8 cellular contexts compared by ENCODE assay signal in the genomic region with DNA sequence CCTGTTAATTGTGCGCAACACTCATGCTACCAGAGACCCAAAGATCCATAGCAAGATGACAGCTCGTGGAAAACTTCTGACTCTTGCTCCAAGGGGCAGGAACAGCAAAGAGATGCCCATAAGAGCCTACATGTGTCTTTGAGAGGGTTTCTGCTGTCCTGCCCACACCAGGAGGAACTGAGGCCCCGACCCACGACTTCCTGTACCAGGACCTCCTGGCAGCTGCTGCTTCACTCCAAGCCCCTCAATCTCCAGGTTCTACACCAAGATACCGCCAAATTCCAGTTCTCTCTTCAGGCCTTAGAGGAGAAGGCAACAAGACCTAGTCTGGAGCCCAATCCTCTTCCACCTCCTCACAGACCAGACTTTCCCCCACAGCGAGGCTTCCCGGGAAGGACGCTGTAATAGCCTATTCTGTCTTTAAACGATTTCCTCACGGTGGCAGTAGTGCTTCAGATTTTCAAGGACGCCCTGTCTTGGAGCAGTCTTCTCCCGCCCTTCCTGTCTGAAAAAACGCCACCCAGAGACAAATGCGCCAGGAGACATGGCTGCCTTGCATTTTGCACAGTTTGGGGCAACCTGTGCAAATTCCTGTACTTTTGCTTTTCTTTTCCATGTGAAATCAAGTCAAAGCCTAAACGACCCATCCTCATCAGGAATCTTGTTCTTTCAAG.
DNase-seq lines count a peak whose midpoint lies in the region; TF ChIP-seq lines count a peak whose summit lies in the region.

No MANE protein-coding gene starts in this region.

- DNase-seq in DMS114 treated with DMSO at 0.1 percent for 48 hours (lab: John Stamatoyannopoulos, UW; ENCODE audit: unreplicated experiment) (peak; percentile 76), GM23248 (peak; percentile 20), NOMO-1 treated with dmso at 0.1 percent for 144 hours (lab: John Stamatoyannopoulos, UW; ENCODE audit: unreplicated experiment) (peak; percentile 74), retinal pigment epithelial cell (ENCODE audit: low read depth) (no peak), HuH-7 (ENCODE audit: low spot score) (no peak)
- peak; percentile 92 for DNase-seq in effector CD4-positive, alpha-beta T cell
- no peak for DNase-seq in activated naive CD4-positive, alpha-beta T cell treated with Interleukin-2 at 50 U/mL for 16 hours
- DNase-seq in NK-92 treated with Interleukin-12 subunit alpha and Interleukin-12 subunit beta, amount 100 ng/mL, for 24 hours (lab: John Stamatoyannopoulos, UW), result no peak

- peak; percentile 35 for TF ChIP-seq CTCF in retinal pigment epithelial cell (conservative IDR thresholded peaks at IDR 0.05; ENCODE audit: low read depth, low read length)

- no peaks in the 10 kb centered on the region for H3K9me3 ChIP-seq in GM23248 (ENCODE audit: low read depth)

- no peak overlapping the region for H3K9ac ChIP-seq in GM23248

- H4K20me1 ChIP-seq in GM23248 (ENCODE audit: insufficient read depth), result no peaks in the 10 kb centered on the region

- H3K79me2 ChIP-seq in GM23248 (ENCODE audit: insufficient read depth), result no peaks in the 10 kb centered on the region

- H3K4me2 ChIP-seq in GM23248 (ENCODE audit: unreplicated experiment), result no peak overlapping the region

- H3K4me3 ChIP-seq in GM23248, result no peak overlapping the region
- peak overlapping the region; percentile 46 for H3K4me3 ChIP-seq in retinal pigment epithelial cell (ENCODE audit: low read length)

- no peaks in the 10 kb centered on the region for H3F3A ChIP-seq in GM23248 (ENCODE audit: insufficient read depth)

- no peaks in the 10 kb centered on the region for H3K27me3 ChIP-seq in GM23248 (replicated peaks; ENCODE audit: insufficient read depth)

- no peaks in the 10 kb centered on the region for H3K36me3 ChIP-seq in GM23248 (ENCODE audit: low read depth)

- no peak overlapping the region for H2AFZ ChIP-seq in GM23248

- 61 to 69% methylated on average over 12 to 14 of the region's 15 CpGs for WGBS in GM23248 (ENCODE audit: low coverage in 1 of 2, low lambda C conversion rate in 2 of 2, missing lambda C conversion rate in 2 of 2), 2 experiments

- no peaks in the 10 kb centered on the region for H3K4me1 ChIP-seq in GM23248 (ENCODE audit: insufficient read depth)

- in situ Hi-C loops in GM23248 (cut with MboI), result no loop called here

- no peak overlapping the region for H3K27ac ChIP-seq in GM23248

- no peaks in the 10 kb centered on the region for H3K9me2 ChIP-seq in GM23248 (ENCODE audit: insufficient read depth)

Comparison
In these comparisons a context has a peak if more than half of its experiments do, and no peak if none do; other contexts are left out.
1. DNase-seq: peak in DMS114 treated with DMSO at 0.1 percent for 48 hours (single experiment), GM23248 (single experiment), NOMO-1 treated with dmso at 0.1 percent for 144 hours (single experiment) and effector CD4-positive, alpha-beta T cell (single experiment); none in retinal pigment epithelial cell (single experiment), activated naive CD4-positive, alpha-beta T cell treated with Interleukin-2 at 50 U/mL for 16 hours (single experiment), NK-92 treated with Interleukin-12 subunit alpha and Interleukin-12 subunit beta, amount 100 ng/mL, for 24 hours (single experiment) and HuH-7 (single experiment).